17 cellular contexts compared by ENCODE assay signal in genomic region chr2:231427116-231427515, GRCh38. TPM values are rescaled to one million over a fixed set of nuclear protein-coding genes. Genes with fewer than 3 reads are reported as not detected.
A peak's percentile ranks its signal among the peaks of the same experiment; 100 is the strongest.
DNase-seq lines count a peak whose midpoint lies in the region; ATAC-seq, FAIRE-seq and TF ChIP-seq lines count a peak whose summit lies in the region.
"Had no signal": no experiment of that assay in that cellular context is flagged by ENCODE, and none has a peak within 500 bp of the region (broad histone marks: within the 10 kb centered on the region; RNA-seq: fewer than 3 reads in every experiment).

No MANE protein-coding gene starts in this region.

- POLR2A ChIA-PET in activated CD4-positive, alpha-beta memory T cell treated with anti-CD3 and anti-CD28 coated beads, Interleukin-2, amount 10 ng/mL, durations not matched to agents 7 days and 5 days (lab: Charles Lee) = no interaction called here
- POLR2A ChIA-PET in activated CD4-positive, alpha-beta memory T cell treated with anti-CD3 and anti-CD28 coated beads for 36 hours (lab: Charles Lee) = no interaction called here
- POLR2A ChIA-PET in GM12878 (lab: Charles Lee) = no interaction called here

- H3K36me3 ChIP-seq in GM12878 (ENCODE audit: control insufficient read depth in 2 of 2, insufficient read depth in 2 of 2, low read length in 1 of 2) (no peaks in the 10 kb centered on the region), neural progenitor cell (no peaks in the 10 kb centered on the region), Peyer's patch (no peaks in the 10 kb centered on the region)
- H3K36me3 ChIP-seq: BLaER1 had no signal

- H3K4me1 ChIP-seq in GM12878 (ENCODE audit: control insufficient read depth, insufficient read depth, low read length) = peaks cover 12% of the 10 kb centered on the region
- no peaks in the 10 kb centered on the region for H3K4me1 ChIP-seq in neural progenitor cell
- no peaks in the 10 kb centered on the region for H3K4me1 ChIP-seq in Peyer's patch

- no peak overlapping the region for H3K27ac ChIP-seq in GM12878 (ENCODE audit: control insufficient read depth, insufficient read depth)
- no peak overlapping the region for H3K27ac ChIP-seq in neural progenitor cell
- H3K27ac ChIP-seq in Peyer's patch = no peak overlapping the region
- H3K27ac ChIP-seq: BLaER1 had no signal

- no peak for TF ChIP-seq POLR2A in GM12878 (IDR thresholded peaks at IDR 0.05; ENCODE audit: low read depth, low read length)
- no peak for TF ChIP-seq POLR2A in Peyer's patch (IDR thresholded peaks at IDR 0.05)

- peak overlapping the region; percentile 84 for H3K27ac Mint-ChIP-seq in activated CD4-positive, alpha-beta memory T cell treated with anti-CD3 and anti-CD28 coated beads, Interleukin-2, amount 10 ng/mL, durations not matched to agents 7 days and 5 days
- H3K27ac Mint-ChIP-seq in activated CD4-positive, alpha-beta memory T cell treated with anti-CD3 and anti-CD28 coated beads for 36 hours = no peak overlapping the region
- H3K27ac Mint-ChIP-seq in neural progenitor cell = peak overlapping the region; percentile 20
- H3K27ac Mint-ChIP-seq: GM23338 had no signal

- 43% methylated on average over 3 of the region's 3 CpGs for WGBS in GM12878 (ENCODE audit: insufficient coverage, insufficient replicate concordance, low lambda C conversion rate, missing lambda C conversion rate)

- no peak for DNase-seq in activated CD4-positive, alpha-beta memory T cell treated with anti-CD3 and anti-CD28 coated beads, Interleukin-2, amount 10 ng/mL, durations not matched to agents 7 days and 5 days
- DNase-seq in activated CD4-positive, alpha-beta memory T cell treated with anti-CD3 and anti-CD28 coated beads for 36 hours = no peak
- DNase-seq in GM12878 (ENCODE audit: low read depth, low spot score) (no peak), neural progenitor cell (ENCODE audit: low spot score) (no peak), RKO (ENCODE audit: low spot score) (no peak), Peyer's patch (no peak)
- DNase-seq: 8988T, AML-193, Caco-2, DND-41, GDM1, H7 had no signal

- SMC1A ChIA-PET in GM12878 (lab: Charles Lee; ENCODE audit: uncharacterized antibody, unreplicated experiment) = no interaction called here

- H3F3A ChIP-seq in neural progenitor cell (ENCODE audit: low read depth) = no peaks in the 10 kb centered on the region

- H3K4me3 ChIP-seq in GM12878 (no peak overlapping the region), neural progenitor cell (no peak overlapping the region), Peyer's patch (no peak overlapping the region)
- H3K4me3 ChIP-seq: BLaER1, GM23338 had no signal

- H3K27me3 Mint-ChIP-seq in activated CD4-positive, alpha-beta memory T cell treated with anti-CD3 and anti-CD28 coated beads, Interleukin-2, amount 10 ng/mL, durations not matched to agents 7 days and 5 days = peaks cover 3% of the 10 kb centered on the region
- H3K27me3 Mint-ChIP-seq in activated CD4-positive, alpha-beta memory T cell treated with anti-CD3 and anti-CD28 coated beads for 36 hours = no peaks in the 10 kb centered on the region
- H3K27me3 Mint-ChIP-seq in neural progenitor cell (ENCODE audit: insufficient read depth, low read depth) = peaks cover 3% of the 10 kb centered on the region
- H3K27me3 Mint-ChIP-seq: IgD-negative memory B cell had no signal

- no peak overlapping the region for H3K4me3 Mint-ChIP-seq in activated CD4-positive, alpha-beta memory T cell treated with anti-CD3 and anti-CD28 coated beads, Interleukin-2, amount 10 ng/mL, durations not matched to agents 7 days and 5 days
- H3K4me3 Mint-ChIP-seq in activated CD4-positive, alpha-beta memory T cell treated with anti-CD3 and anti-CD28 coated beads for 36 hours = no peak overlapping the region
- no peak overlapping the region for H3K4me3 Mint-ChIP-seq in neural progenitor cell
- H3K4me3 Mint-ChIP-seq: GM23338 had no signal

- H3K4me2 ChIP-seq in GM12878 (ENCODE audit: control insufficient read depth, insufficient read depth) (no peak overlapping the region), neural progenitor cell (no peak overlapping the region)
- H3K4me2 ChIP-seq: BLaER1, GM23338 had no signal

- TF ChIP-seq RAD21 in GM12878 (IDR thresholded peaks at IDR 0.05; ENCODE audit: insufficient read depth, low read depth, low read length) = no peak

- in situ Hi-C loops in GM12878 (cut with MboI) = no loop called here

- H3K4me1 Mint-ChIP-seq in activated CD4-positive, alpha-beta memory T cell treated with anti-CD3 and anti-CD28 coated beads, Interleukin-2, amount 10 ng/mL, durations not matched to agents 7 days and 5 days = peaks cover 21% of the 10 kb centered on the region
- peaks cover 17% of the 10 kb centered on the region for H3K4me1 Mint-ChIP-seq in activated CD4-positive, alpha-beta memory T cell treated with anti-CD3 and anti-CD28 coated beads for 36 hours (ENCODE audit: low read depth)
- H3K4me1 Mint-ChIP-seq in neural progenitor cell = peaks cover 2% of the 10 kb centered on the region

- no TSS peak for BruUV-seq in GM12878 (replicated peaks; lab: Mats Ljungman, UMichigan)

- CTCF ChIA-PET in activated CD4-positive, alpha-beta memory T cell treated with anti-CD3 and anti-CD28 coated beads, Interleukin-2, amount 10 ng/mL, durations not matched to agents 7 days and 5 days (lab: Charles Lee) = no interaction called here
- CTCF ChIA-PET in activated CD4-positive, alpha-beta memory T cell treated with anti-CD3 and anti-CD28 coated beads for 36 hours (lab: Charles Lee) = no interaction called here
- CTCF ChIA-PET in GM12878 (lab: Yijun Ruan, JAX) = interaction anchor here (0.7 to 1.8 kb wide), 2 partner anchors 15 to 205 kb away, joined by 5 to 10 read pairs; no protein-coding TSS in a partner anchor

- TF ChIP-seq EP300 in GM12878 (IDR thresholded peaks at IDR 0.05; ENCODE audit: borderline replicate concordance in 1 of 2, control insufficient read depth in 1 of 2, low read depth in 2 of 2, low read length in 2 of 2) = no peak

- no peaks in the 10 kb centered on the region for H3K27me3 ChIP-seq in GM12878 (replicated peaks in 1 of 2; ENCODE audit: control insufficient read depth in 2 of 2, insufficient read depth in 2 of 2, low read length in 1 of 2)
- no peaks in the 10 kb centered on the region for H3K27me3 ChIP-seq in neural progenitor cell
- H3K27me3 ChIP-seq in Peyer's patch = no peaks in the 10 kb centered on the region
- H3K27me3 ChIP-seq: BLaER1 had no signal

- no peaks in the 10 kb centered on the region for H3K79me2 ChIP-seq in GM12878 (ENCODE audit: control insufficient read depth, insufficient read depth, low read length)
- H3K79me2 ChIP-seq in neural progenitor cell (ENCODE audit: low read depth) = no peaks in the 10 kb centered on the region

- ATAC-seq in HG02870 (IDR thresholded peaks at IDR 0.05; ENCODE audit: unreplicated experiment) (peak; percentile 42), GM12878 (peak; percentile 58), GM19324 (IDR thresholded peaks at IDR 0.05; ENCODE audit: low FRiP score, unreplicated experiment) (no peak)
- ATAC-seq: GM23338 had no signal

- intact Hi-C loops in activated CD4-positive, alpha-beta memory T cell treated with anti-CD3 and anti-CD28 coated beads for 36 hours (cut with micrococcal nuclease) = no loop called here
- intact Hi-C loops in GM12878 (cut with micrococcal nuclease; ENCODE audit: unreplicated experiment) = no loop called here

- H3K36me3 Mint-ChIP-seq in activated CD4-positive, alpha-beta memory T cell treated with anti-CD3 and anti-CD28 coated beads, Interleukin-2, amount 10 ng/mL, durations not matched to agents 7 days and 5 days (ENCODE audit: low read depth) = peaks cover 14% of the 10 kb centered on the region
- H3K36me3 Mint-ChIP-seq in activated CD4-positive, alpha-beta memory T cell treated with anti-CD3 and anti-CD28 coated beads for 36 hours = peaks cover 10% of the 10 kb centered on the region
- no peaks in the 10 kb centered on the region for H3K36me3 Mint-ChIP-seq in neural progenitor cell
- H3K36me3 Mint-ChIP-seq: IgD-negative memory B cell had no signal

- TF ChIP-seq CTCF in GM12878 (IDR thresholded peaks at IDR 0.05 in 2 of 3, conservative IDR thresholded peaks at IDR 0.05 in 1 of 3; ENCODE audit: control insufficient read depth in 2 of 3, extremely low read depth in 1 of 3, insufficient read depth in 1 of 3, low read depth in 3 of 3, low read length in 3 of 3) = no peak
- no peak for TF ChIP-seq CTCF in neural progenitor cell (IDR thresholded peaks at IDR 0.05)
- no peak for TF ChIP-seq CTCF in Peyer's patch (IDR thresholded peaks at IDR 0.05)

- H2AFZ ChIP-seq in GM12878 (ENCODE audit: control insufficient read depth, low read depth, low read length) (peak overlapping the region; percentile 19), neural progenitor cell (replicated peaks) (no peak overlapping the region)
- H2AFZ ChIP-seq: GM23338 had no signal

- H3K9ac ChIP-seq in GM12878 (ENCODE audit: control insufficient read depth, insufficient read depth, low read length) (no peak overlapping the region), neural progenitor cell (no peak overlapping the region)
- H3K9ac ChIP-seq: BLaER1 had no signal

- RAD21 ChIA-PET in GM12878 (lab: Charles Lee; ENCODE audit: unreplicated experiment) = interaction anchor here (0.6 kb wide), 1 partner anchor 411 kb away, joined by 3 read pairs; no protein-coding TSS in a partner anchor

- H3K9me3 ChIP-seq in GM12878 (replicated peaks; ENCODE audit: control insufficient read depth, insufficient read depth, low read length) (peaks cover 6% of the 10 kb centered on the region; the same call in 2 of the 3 replicates), neural progenitor cell (ENCODE audit: low read depth) (no peaks in the 10 kb centered on the region), Peyer's patch (peaks cover 0 to 3% (median under 1%) of the 10 kb centered on the region in 4 donors)
- H3K9me3 ChIP-seq: Caco-2 had no signal

- FAIRE-seq in GM12878 (lab: Jason Lieb, UNC) = peak; percentile 44

- peaks cover 19% of the 10 kb centered on the region for H3K9me3 Mint-ChIP-seq in activated CD4-positive, alpha-beta memory T cell treated with anti-CD3 and anti-CD28 coated beads, Interleukin-2, amount 10 ng/mL, durations not matched to agents 7 days and 5 days
- peaks cover 21% of the 10 kb centered on the region for H3K9me3 Mint-ChIP-seq in activated CD4-positive, alpha-beta memory T cell treated with anti-CD3 and anti-CD28 coated beads for 36 hours
- H3K9me3 Mint-ChIP-seq in neural progenitor cell = peaks cover 3% of the 10 kb centered on the region

- H4K20me1 ChIP-seq in GM12878 (ENCODE audit: control insufficient read depth, insufficient read depth) (no peaks in the 10 kb centered on the region), neural progenitor cell (ENCODE audit: low read depth) (no peaks in the 10 kb centered on the region)
- H4K20me1 ChIP-seq: BLaER1 had no signal

RNA-seq across cellular contexts. Expression of gene B3GNT7, which starts 31.6 kb away (rescaled TPM):
- total RNA-seq in activated CD4-positive, alpha-beta memory T cell treated with anti-CD3 and anti-CD28 coated beads, Interleukin-2, amount 10 ng/mL, durations not matched to agents 7 days and 5 days = under 1 TPM in 1 of 2 experiments, not detected in 1; 0.15 TPM
- total RNA-seq in activated CD4-positive, alpha-beta memory T cell treated with anti-CD3 and anti-CD28 coated beads for 36 hours = not detected
- total RNA-seq in GM12878 (2013; cell fraction: nucleolus; rRNA removed) = 6.4 and 7.8 TPM in 2 replicates
- total RNA-seq in GM12878 (2014; rRNA removed) (7.2 and 7.9 TPM in 2 replicates), GM12878 (2014; rRNA removed; fragmentation: Illumina TruSeq; extraction: Trizol) (2.6 and 3.0 TPM in 2 replicates), GM12878 (2021) (10.1 and 12.6 TPM in 2 replicates), neural progenitor cell (ENCODE audit: low replicate concordance) (0.90 and 1.5 TPM in 2 replicates), Peyer's patch (100 to 1,000 TPM in 2 of 4 donors, 10 to 100 TPM in 1, 1 to 10 TPM in 1; 9.9 to 154 (median 90.3) TPM)
- polyA plus RNA-seq in GM12878 (2011; ENCODE audit: low read depth) = 2.0 TPM
- polyA plus RNA-seq in GM12878 (2011; rRNA removed) (0.52 and 0.91 TPM in 2 replicates), GM12878 (2014; fragmentation: Illumina TruSeq; extraction: Trizol) (1.2 and 3.8 TPM in 2 replicates), GM12878 (2014; fragmentation: Nextera tagmentation; extraction: Ambion mirVana) (1 to 10 TPM; 1.1 to 1.3 TPM), GM12878 (2014; rRNA removed) (3.5 and 4.2 TPM in 2 replicates), GM12878 (2016; fragmentation: Nextera tagmentation; extraction: Ambion mirVana) (1 to 10 TPM; 4.5 to 5.2 TPM)
- polyA plus RNA-seq in GM12878 (2011; cell fraction: cytosol; rRNA removed) = 2.1 and 2.3 TPM in 2 replicates
- polyA plus RNA-seq in GM12878 (2011; cell fraction: nucleus; rRNA removed) = 5.9 and 7.4 TPM in 2 replicates
- 4.4 and 4.5 TPM in 2 replicates for polyA plus RNA-seq in GM12878 (2012)
- 1.5 and 3.7 TPM in 2 replicates for polyA minus RNA-seq in GM12878 (2011; rRNA and poly(A)+ RNA removed)
- 2.0 and 3.5 TPM in 2 replicates for polyA minus RNA-seq in GM12878 (2011; cell fraction: cytosol; rRNA and poly(A)+ RNA removed)
- 2.8 and 3.8 TPM in 2 replicates for polyA minus RNA-seq in GM12878 (2011; cell fraction: nucleus; rRNA and poly(A)+ RNA removed)

RNA-seq across cellular contexts. Expression of gene NCL, which starts 37.2 kb away (rescaled TPM):
- total RNA-seq in activated CD4-positive, alpha-beta memory T cell treated with anti-CD3 and anti-CD28 coated beads, Interleukin-2, amount 10 ng/mL, durations not matched to agents 7 days and 5 days = 100 to 1,000 TPM; 454 to 476 TPM
- total RNA-seq in activated CD4-positive, alpha-beta memory T cell treated with anti-CD3 and anti-CD28 coated beads for 36 hours = 100 to 1,000 TPM; 902 to 918 TPM
- total RNA-seq in GM12878 (2013; cell fraction: nucleolus; rRNA removed) = 271 and 296 TPM in 2 replicates
- total RNA-seq in GM12878 (2014; rRNA removed) = 301 and 317 TPM in 2 replicates
- 459 and 461 TPM in 2 replicates for total RNA-seq in GM12878 (2014; rRNA removed; fragmentation: Illumina TruSeq; extraction: Trizol)
- total RNA-seq in GM12878 (2021) = 900 and 966 TPM in 2 replicates
- polyA plus RNA-seq in GM12878 (2011; ENCODE audit: low read depth) = 233 TPM
- polyA plus RNA-seq in GM12878 (2011; rRNA removed) = 176 and 189 TPM in 2 replicates
- 105 TPM in 2 replicates for polyA plus RNA-seq in GM12878 (2011; cell fraction: cytosol; rRNA removed)
- polyA plus RNA-seq in GM12878 (2011; cell fraction: nucleus; rRNA removed) = 133 and 277 TPM in 2 replicates
- 330 and 352 TPM in 2 replicates for polyA plus RNA-seq in GM12878 (2012)
- polyA plus RNA-seq in GM12878 (2014; fragmentation: Illumina TruSeq; extraction: Trizol) = 1,046 and 1,376 TPM in 2 replicates
- polyA plus RNA-seq in GM12878 (2014; fragmentation: Nextera tagmentation; extraction: Ambion mirVana) = 100 to 1,000 TPM; 123 to 251 TPM
- polyA plus RNA-seq in GM12878 (2014; rRNA removed) = 593 and 599 TPM in 2 replicates
- 1,000 to 10,000 TPM; 1,206 to 1,207 TPM for polyA plus RNA-seq in GM12878 (2016; fragmentation: Nextera tagmentation; extraction: Ambion mirVana)
- 57.9 and 116 TPM in 2 replicates for polyA minus RNA-seq in GM12878 (2011; rRNA and poly(A)+ RNA removed)
- 59.3 and 81.9 TPM in 2 replicates for polyA minus RNA-seq in GM12878 (2011; cell fraction: cytosol; rRNA and poly(A)+ RNA removed)
- polyA minus RNA-seq in GM12878 (2011; cell fraction: nucleus; rRNA and poly(A)+ RNA removed) = 50.3 and 85.2 TPM in 2 replicates
- total RNA-seq in neural progenitor cell (ENCODE audit: low replicate concordance) = 257 and 354 TPM in 2 replicates
- total RNA-seq in Peyer's patch = 100 to 1,000 TPM in 3 of 4 donors, 10 to 100 TPM in 1; 80.7 to 661 (median 153) TPM
